ENCODE assay signal across 21 cellular contexts in genomic region chr5:157339409-157339808, GRCh38.
DNase-seq lines count a peak whose midpoint lies in the region; ATAC-seq and TF ChIP-seq lines count a peak whose summit lies in the region.
"Had no signal": no experiment of that assay in that cellular context is flagged by ENCODE, and none has a peak within 500 bp of the region (broad histone marks: within the 10 kb centered on the region; RNA-seq: fewer than 3 reads in every experiment).

No MANE protein-coding gene starts in this region.

- H3K79me2 ChIP-seq in DND-41 (ENCODE audit: insufficient read depth, low read length), result no peaks in the 10 kb centered on the region

- no peaks in the 10 kb centered on the region for H3K9me3 ChIP-seq in DND-41 (ENCODE audit: insufficient read depth, low read length, severe bottlenecking)

- H3K9ac ChIP-seq in DND-41 (ENCODE audit: low read depth, low read length), result no peak overlapping the region

- no peak overlapping the region for H3K4me3 Mint-ChIP-seq in activated CD8-positive, alpha-beta memory T cell treated with anti-CD3 and anti-CD28 coated beads, Interleukin-2, amount 10 ng/mL, durations not matched to agents 7 days and 5 days
- H3K4me3 Mint-ChIP-seq in activated CD4-positive, alpha-beta memory T cell treated with anti-CD3 and anti-CD28 coated beads, Interleukin-2, amount 10 ng/mL, durations not matched to agents 7 days and 5 days, result no peak overlapping the region
- no peak overlapping the region for H3K4me3 Mint-ChIP-seq in naive thymus-derived CD8-positive, alpha-beta T cell
- H3K4me3 Mint-ChIP-seq: CD4-positive, alpha-beta memory T cell had no signal

- H3K36me3 ChIP-seq in DND-41 (ENCODE audit: insufficient read depth, low read length), result peaks cover 100% of the 10 kb centered on the region

- no peak overlapping the region for H3K4me3 ChIP-seq in DND-41 (ENCODE audit: low read depth in 1 of 2, low read length in 2 of 2)

- H3K27me3 Mint-ChIP-seq in activated CD8-positive, alpha-beta memory T cell treated with anti-CD3 and anti-CD28 coated beads, Interleukin-2, amount 10 ng/mL, durations not matched to agents 7 days and 5 days, result no peaks in the 10 kb centered on the region
- no peaks in the 10 kb centered on the region for H3K27me3 Mint-ChIP-seq in activated CD4-positive, alpha-beta memory T cell treated with anti-CD3 and anti-CD28 coated beads, Interleukin-2, amount 10 ng/mL, durations not matched to agents 7 days and 5 days
- H3K27me3 Mint-ChIP-seq in naive thymus-derived CD8-positive, alpha-beta T cell, result no peaks in the 10 kb centered on the region
- H3K27me3 Mint-ChIP-seq: CD4-positive, alpha-beta memory T cell had no signal

- no peaks in the 10 kb centered on the region for H3K9me3 Mint-ChIP-seq in activated CD8-positive, alpha-beta memory T cell treated with anti-CD3 and anti-CD28 coated beads, Interleukin-2, amount 10 ng/mL, durations not matched to agents 7 days and 5 days (ENCODE audit: low read depth)
- H3K9me3 Mint-ChIP-seq in activated CD4-positive, alpha-beta memory T cell treated with anti-CD3 and anti-CD28 coated beads, Interleukin-2, amount 10 ng/mL, durations not matched to agents 7 days and 5 days, result no peaks in the 10 kb centered on the region
- no peaks in the 10 kb centered on the region for H3K9me3 Mint-ChIP-seq in naive thymus-derived CD8-positive, alpha-beta T cell

- DNase-seq in activated CD8-positive, alpha-beta memory T cell treated with anti-CD3 and anti-CD28 coated beads, Interleukin-2, amount 10 ng/mL, durations not matched to agents 7 days and 5 days, result no peak
- DNase-seq in activated CD8-positive, alpha-beta memory T cell treated with anti-CD3 and anti-CD28 coated beads for 24 hours, result no peak
- DNase-seq in DND-41 (no peak), dedifferentiated amniotic fluid mesenchymal stem cell (ENCODE audit: extremely low spot score) (no peak), GM10266 (ENCODE audit: extremely low spot score) (no peak)
- DNase-seq in activated CD4-positive, alpha-beta memory T cell treated with anti-CD3 and anti-CD28 coated beads, Interleukin-2, amount 10 ng/mL, durations not matched to agents 7 days and 5 days, result no peak
- DNase-seq in naive thymus-derived CD8-positive, alpha-beta T cell, result no peak
- DNase-seq: Calu3; CD4-positive, alpha-beta memory T cell; EL; KG1; MV-4-11; NCI-H1417; NCI-H187; NCI-H2107; NCI-H2227 treated with DMSO at 0.1 percent for 48 hours; NCI-H510A treated with DMSO at 0.1 percent for 48 hours; NCI-H774; OCI-M1; Right ventricle myocardium superior had no signal

- peak overlapping the region; percentile 50 for H3K27ac Mint-ChIP-seq in activated CD8-positive, alpha-beta memory T cell treated with anti-CD3 and anti-CD28 coated beads, Interleukin-2, amount 10 ng/mL, durations not matched to agents 7 days and 5 days
- H3K27ac Mint-ChIP-seq in activated CD4-positive, alpha-beta memory T cell treated with anti-CD3 and anti-CD28 coated beads, Interleukin-2, amount 10 ng/mL, durations not matched to agents 7 days and 5 days, result peak overlapping the region; percentile 11
- H3K27ac Mint-ChIP-seq in naive thymus-derived CD8-positive, alpha-beta T cell, result peak overlapping the region in 8 of 10 donors; percentile 27 to 83 (median 69)

- no peak overlapping the region for H3K4me2 ChIP-seq in DND-41 (ENCODE audit: insufficient read depth, low read length)

- H3K36me3 Mint-ChIP-seq in activated CD8-positive, alpha-beta memory T cell treated with anti-CD3 and anti-CD28 coated beads, Interleukin-2, amount 10 ng/mL, durations not matched to agents 7 days and 5 days, result peaks cover 78% of the 10 kb centered on the region
- H3K36me3 Mint-ChIP-seq in activated CD4-positive, alpha-beta memory T cell treated with anti-CD3 and anti-CD28 coated beads, Interleukin-2, amount 10 ng/mL, durations not matched to agents 7 days and 5 days (ENCODE audit: low read depth), result peaks cover 88% of the 10 kb centered on the region
- H3K36me3 Mint-ChIP-seq in naive thymus-derived CD8-positive, alpha-beta T cell, result peaks cover 10 to 100% (median 17%) of the 10 kb centered on the region in 3 donors

- no peaks in the 10 kb centered on the region for H3K4me1 ChIP-seq in DND-41 (ENCODE audit: insufficient read depth, low read length)

- no peaks in the 10 kb centered on the region for H3K27me3 ChIP-seq in DND-41 (ENCODE audit: insufficient read depth, low read length, poor library complexity)

- POLR2A ChIA-PET in activated CD4-positive, alpha-beta memory T cell treated with anti-CD3 and anti-CD28 coated beads, Interleukin-2, amount 10 ng/mL, durations not matched to agents 7 days and 5 days (lab: Charles Lee), result no interaction called here
- POLR2A ChIA-PET in naive thymus-derived CD8-positive, alpha-beta T cell (lab: Charles Lee), result no interaction called here

- H4K20me1 ChIP-seq in DND-41 (ENCODE audit: insufficient read depth, low read length), result no peaks in the 10 kb centered on the region

- peaks cover 33% of the 10 kb centered on the region for H3K4me1 Mint-ChIP-seq in activated CD8-positive, alpha-beta memory T cell treated with anti-CD3 and anti-CD28 coated beads, Interleukin-2, amount 10 ng/mL, durations not matched to agents 7 days and 5 days
- H3K4me1 Mint-ChIP-seq in activated CD4-positive, alpha-beta memory T cell treated with anti-CD3 and anti-CD28 coated beads, Interleukin-2, amount 10 ng/mL, durations not matched to agents 7 days and 5 days, result peaks cover 19% of the 10 kb centered on the region
- peaks cover 2 to 11% (median 8%) of the 10 kb centered on the region in 4 donors for H3K4me1 Mint-ChIP-seq in naive thymus-derived CD8-positive, alpha-beta T cell

- CTCF ChIA-PET in activated CD8-positive, alpha-beta memory T cell treated with anti-CD3 and anti-CD28 coated beads, Interleukin-2, amount 10 ng/mL, durations not matched to agents 7 days and 5 days (lab: Charles Lee), result no interaction called here
- CTCF ChIA-PET in activated CD4-positive, alpha-beta memory T cell treated with anti-CD3 and anti-CD28 coated beads, Interleukin-2, amount 10 ng/mL, durations not matched to agents 7 days and 5 days (lab: Charles Lee), result interaction anchor here (1.6 to 2.1 kb wide), 2 partner anchors 9 to 11 kb away, joined by 4 to 6 read pairs; no protein-coding TSS in a partner anchor

- no peak for ATAC-seq in activated CD8-positive, alpha-beta memory T cell treated with anti-CD3 and anti-CD28 coated beads, Interleukin-2, amount 10 ng/mL, durations not matched to agents 7 days and 5 days
- peak; percentile 23; the same call in 1 of the 3 replicates for ATAC-seq in DND-41 (ENCODE audit: insufficient read depth, low read depth)
- ATAC-seq in naive thymus-derived CD8-positive, alpha-beta T cell, result no peak
- ATAC-seq: HepG2 had no signal

- H2AFZ ChIP-seq in DND-41 (ENCODE audit: low read depth, low read length), result no peak overlapping the region

- TF ChIP-seq CTCF in DND-41 (IDR thresholded peaks at IDR 0.05; ENCODE audit: borderline replicate concordance, extremely low read depth, low read length, poor library complexity, severe bottlenecking) (no peak), GM10266 (IDR thresholded peaks at IDR 0.05; ENCODE audit: control insufficient read depth, insufficient read depth, low read depth, missing control alignments) (no peak)

- no peak overlapping the region for H3K27ac ChIP-seq in DND-41 (ENCODE audit: low read length)

Comparison
In these comparisons a context has a peak if more than half of its experiments do, and no peak if none do; other contexts are left out.
1. H3K27ac Mint-ChIP-seq: peak in every context shown above with its lines; median percentile 69 in naive thymus-derived CD8-positive, alpha-beta T cell; 50 in activated CD8-positive, alpha-beta memory T cell treated with anti-CD3 and anti-CD28 coated beads, Interleukin-2, amount 10 ng/mL, durations not matched to agents 7 days and 5 days; 11 in activated CD4-positive, alpha-beta memory T cell treated with anti-CD3 and anti-CD28 coated beads, Interleukin-2, amount 10 ng/mL, durations not matched to agents 7 days and 5 days.